21 cellular contexts compared by ENCODE assay signal in the genomic region with DNA sequence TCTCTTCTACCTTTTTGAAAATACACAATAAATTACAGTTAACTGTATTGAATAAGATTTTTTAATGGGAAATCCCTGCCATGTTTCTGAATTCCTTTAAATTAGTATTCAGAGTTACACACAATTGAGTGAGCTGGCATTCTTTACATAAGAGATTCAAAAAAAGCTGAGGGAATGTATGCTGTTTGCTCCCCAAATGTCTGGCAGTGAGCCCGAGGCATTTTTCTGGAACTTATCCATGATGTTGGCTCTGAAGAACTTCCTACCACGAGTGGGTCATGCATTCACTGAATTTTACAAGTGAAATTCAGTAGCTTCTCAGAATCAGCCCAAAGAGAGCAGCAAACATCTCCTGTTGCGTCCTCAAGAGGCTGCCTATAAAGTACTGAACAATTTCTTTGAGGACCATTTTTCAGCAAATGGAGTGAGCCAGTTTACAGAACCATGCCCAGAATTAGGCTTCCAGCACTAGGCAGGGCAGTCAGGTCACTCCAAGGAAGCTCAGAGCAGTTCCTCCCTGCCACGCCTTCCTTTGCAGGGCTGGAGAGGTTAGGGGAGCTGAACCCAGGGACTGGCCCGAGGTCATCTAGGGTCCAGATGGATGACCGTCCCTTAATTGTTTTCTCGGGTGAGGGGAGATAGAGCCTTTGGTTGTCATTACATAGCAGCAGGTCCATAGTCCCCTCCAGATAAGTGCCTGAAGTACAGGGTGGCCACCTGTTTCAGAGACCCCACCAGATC. TPM values are rescaled to one million over a fixed set of nuclear protein-coding genes. Genes with fewer than 3 reads are reported as not detected.
"Had no signal": no experiment of that assay in that cellular context is flagged by ENCODE, and none has a peak within 500 bp of the region (broad histone marks: within the 10 kb centered on the region; RNA-seq: fewer than 3 reads in every experiment).

No MANE protein-coding gene starts in this region.

- H3K4me3 Mint-ChIP-seq: activated B cell treated with CpG ODN at 0.5 μM for 24 hours; activated CD4-positive, alpha-beta memory T cell treated with anti-CD3 and anti-CD28 coated beads for 36 hours; activated naive CD8-positive, alpha-beta T cell treated with anti-CD3 and anti-CD28 coated beads, Interleukin-2, amount 50 U/mL, for 24 hours; activated T-cell treated with anti-CD3 and anti-CD28 coated beads, Interleukin-2, amount 50 U/mL, for 72 hours; naive thymus-derived CD8-positive, alpha-beta T cell; neural progenitor cell; T-helper 1 cell treated with Interleukin-12 subunit alpha and Interleukin-12 subunit beta and Interleukin-4 antibody, amounts not matched to agents 30 μg/mL and 1 μg/mL, for 36 hours had no signal

- DNase-seq: activated B cell treated with CpG ODN at 0.5 μM for 24 hours; activated CD4-positive, alpha-beta memory T cell treated with anti-CD3 and anti-CD28 coated beads for 36 hours; activated CD4-positive, alpha-beta T cell treated with anti-CD3 and anti-CD28 coated beads for 4 hours; activated effector memory CD4-positive, alpha-beta T cell treated with Interleukin-2 at 50 U/mL for 16 hours; activated naive CD4-positive, alpha-beta T cell treated with anti-CD3 and anti-CD28 coated beads, Interleukin-2, amount 50 U/mL, for 16 hours; activated naive CD8-positive, alpha-beta T cell treated with anti-CD3 and anti-CD28 coated beads, Interleukin-2, amount 50 U/mL, for 24 hours; activated T-cell treated with anti-CD3 and anti-CD28 coated beads, Interleukin-2, amount 50 U/mL, for 72 hours; cortex of kidney; left ventricle myocardium inferior; naive thymus-derived CD8-positive, alpha-beta T cell; posterior cingulate gyrus; stimulated activated CD4-positive, alpha-beta T cell treated with anti-CD3 and anti-CD28 coated beads, Interleukin-2, amount 100 ng/mL, for 48 hours; stimulated activated naive CD4-positive, alpha-beta T cell; T1000; upper lobe of left lung had no signal

- H3K36me3 Mint-ChIP-seq: activated CD4-positive, alpha-beta memory T cell treated with anti-CD3 and anti-CD28 coated beads for 36 hours; naive thymus-derived CD8-positive, alpha-beta T cell; neural progenitor cell had no signal

- ATAC-seq: activated naive CD8-positive, alpha-beta T cell treated with anti-CD3 and anti-CD28 coated beads, Interleukin-2, amount 50 U/mL, for 24 hours; activated T-cell treated with anti-CD3 and anti-CD28 coated beads, Interleukin-2, amount 50 U/mL, for 72 hours; naive thymus-derived CD8-positive, alpha-beta T cell had no signal

- H3K9me3 Mint-ChIP-seq: activated B cell treated with CpG ODN at 0.5 μM for 24 hours; activated CD4-positive, alpha-beta memory T cell treated with anti-CD3 and anti-CD28 coated beads for 36 hours; neural progenitor cell had no signal

- H3K4me1 Mint-ChIP-seq: activated B cell treated with CpG ODN at 0.5 μM for 24 hours; activated naive CD8-positive, alpha-beta T cell treated with anti-CD3 and anti-CD28 coated beads, Interleukin-2, amount 50 U/mL, for 24 hours; neural progenitor cell had no signal

- H3K27ac Mint-ChIP-seq: activated B cell treated with CpG ODN at 0.5 μM for 24 hours; activated CD4-positive, alpha-beta memory T cell treated with anti-CD3 and anti-CD28 coated beads for 36 hours; activated naive CD8-positive, alpha-beta T cell treated with anti-CD3 and anti-CD28 coated beads, Interleukin-2, amount 50 U/mL, for 24 hours; activated T-cell treated with anti-CD3 and anti-CD28 coated beads, Interleukin-2, amount 50 U/mL, for 72 hours; naive thymus-derived CD8-positive, alpha-beta T cell; neural progenitor cell; T-helper 1 cell treated with Interleukin-12 subunit alpha and Interleukin-12 subunit beta and Interleukin-4 antibody, amounts not matched to agents 30 μg/mL and 1 μg/mL, for 36 hours had no signal

RNA-seq across cellular contexts. Expression of a gene that starts 21.2 kb away (rescaled TPM):
- total RNA-seq: activated B cell treated with CpG ODN at 0.5 μM for 24 hours; activated CD4-positive, alpha-beta memory T cell treated with anti-CD3 and anti-CD28 coated beads for 36 hours; activated T-cell treated with anti-CD3 and anti-CD28 coated beads, Interleukin-2, amount 50 U/mL, for 72 hours; cardiac muscle cell; left ventricle myocardium inferior; lung microvascular endothelial cell; naive thymus-derived CD8-positive, alpha-beta T cell; omental fat pad; renal cortical epithelial cell had no signal
